Comparison of ENCODE assay signal across 12 cellular contexts in genomic region chr17:5825717-5826330, GRCh38.
DNase-seq lines count a peak whose midpoint lies in the region; ATAC-seq and TF ChIP-seq lines count a peak whose summit lies in the region.
"Had no signal": no experiment of that assay in that cellular context is flagged by ENCODE, and none has a peak within 500 bp of the region (broad histone marks: within the 10 kb centered on the region; RNA-seq: fewer than 3 reads in every experiment).

No MANE protein-coding gene starts in this region.

- no peaks in the 10 kb centered on the region for H3K36me3 ChIP-seq in endodermal cell (ENCODE audit: control insufficient read depth, insufficient read depth, low read length)
- H3K36me3 ChIP-seq: vagina had no signal

- H3K4me3 Mint-ChIP-seq in endodermal cell = no peak overlapping the region
- no peak overlapping the region for H3K4me3 Mint-ChIP-seq in natural killer cell treated with Interleukin-12 subunit alpha and Interleukin-12 subunit beta and Interleukin-15 and Interleukin-18, amount 100 ng/mL, for 72 hours
- H3K4me3 Mint-ChIP-seq: activated naive CD4-positive, alpha-beta T cell treated with anti-CD3 and anti-CD28 coated beads, Interleukin-2, amount 50 U/mL, for 24 hours; effector memory CD8-positive, alpha-beta T cell had no signal

- DNase-seq in AG08396 (ENCODE audit: low spot score) (peak; percentile 23), endodermal cell (no peak), lung microvascular endothelial cell (ENCODE audit: low read depth in 2 of 2) (peak; percentile 85 to 87), cerebellum (ENCODE audit: low spot score) (no peak), NCI-H1417 (lab: John Stamatoyannopoulos, UW) (no peak), pons (ENCODE audit: low spot score) (no peak)
- DNase-seq in natural killer cell treated with Interleukin-12 subunit alpha and Interleukin-12 subunit beta and Interleukin-15 and Interleukin-18, amount 100 ng/mL, for 72 hours (ENCODE audit: low spot score) = no peak
- DNase-seq: effector memory CD8-positive, alpha-beta T cell; T1000 had no signal

- ATAC-seq in natural killer cell treated with Interleukin-12 subunit alpha and Interleukin-12 subunit beta and Interleukin-15 and Interleukin-18, amount 100 ng/mL, for 72 hours = no peak
- ATAC-seq: effector memory CD8-positive, alpha-beta T cell had no signal

- peaks cover 8% of the 10 kb centered on the region for H3K4me1 Mint-ChIP-seq in endodermal cell
- H3K4me1 Mint-ChIP-seq in natural killer cell treated with Interleukin-12 subunit alpha and Interleukin-12 subunit beta and Interleukin-15 and Interleukin-18, amount 100 ng/mL, for 72 hours (ENCODE audit: low read depth in 2 of 2) = no peaks in the 10 kb centered on the region
- H3K4me1 Mint-ChIP-seq: activated naive CD4-positive, alpha-beta T cell treated with anti-CD3 and anti-CD28 coated beads, Interleukin-2, amount 50 U/mL, for 24 hours had no signal

- peaks cover 51% of the 10 kb centered on the region for H3K27me3 Mint-ChIP-seq in endodermal cell (ENCODE audit: insufficient read depth)
- peaks cover 23 to 33% of the 10 kb centered on the region in 2 donors for H3K27me3 Mint-ChIP-seq in natural killer cell treated with Interleukin-12 subunit alpha and Interleukin-12 subunit beta and Interleukin-15 and Interleukin-18, amount 100 ng/mL, for 72 hours

- H3K4me1 ChIP-seq in endodermal cell (ENCODE audit: control insufficient read depth, insufficient read depth, low read length) = peaks cover 18% of the 10 kb centered on the region
- H3K4me1 ChIP-seq: vagina had no signal

- H3K36me3 Mint-ChIP-seq in endodermal cell (ENCODE audit: low read depth) = no peaks in the 10 kb centered on the region
- no peaks in the 10 kb centered on the region for H3K36me3 Mint-ChIP-seq in natural killer cell treated with Interleukin-12 subunit alpha and Interleukin-12 subunit beta and Interleukin-15 and Interleukin-18, amount 100 ng/mL, for 72 hours
- H3K36me3 Mint-ChIP-seq: activated naive CD4-positive, alpha-beta T cell treated with anti-CD3 and anti-CD28 coated beads, Interleukin-2, amount 50 U/mL, for 24 hours had no signal

- H3K4me3 ChIP-seq in endodermal cell (ENCODE audit: low read length) = peak overlapping the region; percentile 23
- H3K4me3 ChIP-seq: vagina had no signal

- WGBS in endodermal cell (ENCODE audit: insufficient coverage in 1 of 2, insufficient read length in 1 of 2), 2 experiments = 91 to 95% methylated on average over 6 to 11 of the region's 11 CpGs

- TF ChIP-seq CTCF in endodermal cell (conservative IDR thresholded peaks at IDR 0.05) = no peak

- peaks cover 12% of the 10 kb centered on the region for H3K9me3 ChIP-seq in endodermal cell (ENCODE audit: control insufficient read depth, low read length)
- H3K9me3 ChIP-seq: vagina had no signal

- no peak overlapping the region for H3K9ac ChIP-seq in endodermal cell (ENCODE audit: extremely low read depth, low read length, poor library complexity, severe bottlenecking)

- no peaks in the 10 kb centered on the region for H3K27me3 ChIP-seq in endodermal cell (ENCODE audit: control insufficient read depth, insufficient read depth, low read length, poor library complexity, severe bottlenecking)
- H3K27me3 ChIP-seq: vagina had no signal

- H3K9me3 Mint-ChIP-seq in endodermal cell = no peaks in the 10 kb centered on the region
- no peaks in the 10 kb centered on the region for H3K9me3 Mint-ChIP-seq in natural killer cell treated with Interleukin-12 subunit alpha and Interleukin-12 subunit beta and Interleukin-15 and Interleukin-18, amount 100 ng/mL, for 72 hours
- H3K9me3 Mint-ChIP-seq: activated naive CD4-positive, alpha-beta T cell treated with anti-CD3 and anti-CD28 coated beads, Interleukin-2, amount 50 U/mL, for 24 hours; effector memory CD8-positive, alpha-beta T cell had no signal

- no peak overlapping the region for H3K27ac Mint-ChIP-seq in endodermal cell
- H3K27ac Mint-ChIP-seq in natural killer cell treated with Interleukin-12 subunit alpha and Interleukin-12 subunit beta and Interleukin-15 and Interleukin-18, amount 100 ng/mL, for 72 hours = no peak overlapping the region
- H3K27ac Mint-ChIP-seq: activated naive CD4-positive, alpha-beta T cell treated with anti-CD3 and anti-CD28 coated beads, Interleukin-2, amount 50 U/mL, for 24 hours; effector memory CD8-positive, alpha-beta T cell had no signal

- H3K27ac ChIP-seq in endodermal cell (ENCODE audit: low read depth, low read length) = no peak overlapping the region
- H3K27ac ChIP-seq: vagina had no signal

TF ChIP-seq in PFSK-1, 5 proteins besides CTCF, POLR2A, EP300 and RAD21:
- TF ChIP-seq TAF1 (IDR thresholded peaks at IDR 0.05; ENCODE audit: borderline replicate concordance, insufficient read depth, low read length) (no peak), POLR2AphosphoS5 (IDR thresholded peaks at IDR 0.05; ENCODE audit: low read depth, low read length) (0 out of 2 replicates have a peak, but pooled peaks have one; percentile 16), FOXP2 (optimal IDR thresholded peaks at IDR 0.05; ENCODE audit: borderline replicate concordance, extremely low read depth, extremely low read length, insufficient read depth) (peak; percentile 69), SIN3A (IDR thresholded peaks at IDR 0.05; ENCODE audit: borderline replicate concordance, insufficient read depth, low read length) (0 out of 2 replicates have a peak, but pooled peaks have one; percentile 28), REST (IDR thresholded peaks at IDR 0.05; ENCODE audit: insufficient read depth in 1 of 2, low read depth in 2 of 2, low read length in 2 of 2) (no peak)

Comparison
In these comparisons a context has a peak if more than half of its experiments do, and no peak if none do; other contexts are left out.
1. DNase-seq: peak in AG08396 (single experiment) and lung microvascular endothelial cell (2 of 2); none in endodermal cell (single experiment), cerebellum (single experiment), NCI-H1417 (0 of 3), pons (single experiment) and natural killer cell treated with Interleukin-12 subunit alpha and Interleukin-12 subunit beta and Interleukin-15 and Interleukin-18, amount 100 ng/mL, for 72 hours (single experiment).